Comparison of ENCODE assay signal across 19 cellular contexts in the genomic region with DNA sequence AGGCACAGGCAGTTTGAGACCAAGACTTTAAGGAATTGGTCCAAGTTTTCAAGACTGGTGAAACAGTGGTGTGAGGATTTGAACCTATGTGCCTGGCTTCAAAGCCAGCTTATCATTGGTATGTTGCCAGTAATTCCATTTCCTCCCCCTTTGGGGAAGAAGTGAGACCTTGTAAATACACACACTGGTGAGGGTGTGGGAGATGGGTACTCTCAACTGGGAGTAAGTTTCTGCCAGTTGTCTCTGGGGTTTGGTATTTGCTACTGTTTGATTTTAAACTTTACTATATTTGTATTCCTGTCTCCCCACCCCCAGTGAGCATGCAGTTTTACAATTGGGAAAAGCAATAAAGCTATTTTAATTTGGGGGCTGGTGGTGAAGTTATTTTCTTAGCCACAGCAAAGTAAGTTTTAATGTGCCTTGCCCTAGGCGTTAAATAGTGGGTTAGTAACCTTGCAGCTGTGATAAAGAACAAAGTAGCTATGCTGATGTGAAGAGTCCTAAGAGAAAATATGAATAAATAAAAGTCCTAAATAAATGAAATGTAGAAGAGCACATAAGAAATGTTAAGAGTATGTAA.
"Had no signal": no experiment of that assay in that cellular context is flagged by ENCODE, and none has a peak within 500 bp of the region (broad histone marks: within the 10 kb centered on the region; RNA-seq: fewer than 3 reads in every experiment).

No MANE protein-coding gene starts in this region.

- H3K4me1 ChIP-seq: lower lobe of right lung had no signal

- ATAC-seq: activated naive CD8-positive, alpha-beta T cell treated with anti-CD3 and anti-CD28 coated beads, Interleukin-2, amount 50 U/mL, for 24 hours; body of pancreas; heart right ventricle; lower lobe of right lung; naive thymus-derived CD8-positive, alpha-beta T cell; stimulated activated naive CD8-positive, alpha-beta T cell treated with anti-CD3 and anti-CD28 coated beads, Interleukin-15, Interleukin-2, amounts not matched to agents 100 U/mL and 50 U/mL, for 24 hours; upper lobe of right lung had no signal

- H3K36me3 ChIP-seq: cardiac muscle cell, heart right ventricle, lower lobe of right lung, upper lobe of right lung, WERI-Rb-1 had no signal

- H3K9me3 ChIP-seq: body of pancreas, upper lobe of right lung had no signal

- DNase-seq: activated CD4-positive, CD25-positive, alpha-beta regulatory T cell treated with anti-CD3 and anti-CD28 coated beads, Interleukin-2, amount 50 U/mL, for 72 hours; activated gamma-delta T cell; activated naive CD4-positive, alpha-beta T cell treated with anti-CD3 and anti-CD28 coated beads, Interleukin-2, amount 50 U/mL, for 16 hours; activated naive CD8-positive, alpha-beta T cell treated with anti-CD3 and anti-CD28 coated beads, Interleukin-2, amount 50 U/mL, for 24 hours; body of pancreas; dermis blood vessel endothelial cell; effector CD8-positive, alpha-beta T cell; erythroblast; foreskin fibroblast; heart right ventricle; lower lobe of right lung; naive thymus-derived CD8-positive, alpha-beta T cell; stimulated activated CD4-positive, alpha-beta T cell treated with anti-CD3 and anti-CD28 coated beads, Interleukin-4, amount 100 ng/mL, for 4 hours; stimulated activated naive CD8-positive, alpha-beta T cell treated with anti-CD3 and anti-CD28 coated beads, Interleukin-15, Interleukin-2, amounts not matched to agents 100 U/mL and 50 U/mL, for 24 hours; upper lobe of right lung; WERI-Rb-1 had no signal

- H3K27me3 Mint-ChIP-seq: activated naive CD8-positive, alpha-beta T cell treated with anti-CD3 and anti-CD28 coated beads, Interleukin-2, amount 50 U/mL, for 24 hours; naive thymus-derived CD8-positive, alpha-beta T cell; progenitor cell of endocrine pancreas had no signal

- H3K4me3 ChIP-seq: body of pancreas, cardiac muscle cell, heart right ventricle, lower lobe of right lung, neural progenitor cell, upper lobe of right lung had no signal

- H3K27ac Mint-ChIP-seq: neural progenitor cell, progenitor cell of endocrine pancreas had no signal

- H3K27me3 ChIP-seq: body of pancreas, cardiac muscle cell, heart right ventricle, neural progenitor cell, upper lobe of right lung had no signal

- H3K27ac ChIP-seq: body of pancreas, cardiac muscle cell, heart right ventricle, lower lobe of right lung, neural progenitor cell, upper lobe of right lung, WERI-Rb-1 had no signal

- H3K4me3 Mint-ChIP-seq: activated naive CD8-positive, alpha-beta T cell treated with anti-CD3 and anti-CD28 coated beads, Interleukin-2, amount 50 U/mL, for 24 hours; neural progenitor cell had no signal
